ENCODE assay signal across 1 cellular context in the genomic region with DNA sequence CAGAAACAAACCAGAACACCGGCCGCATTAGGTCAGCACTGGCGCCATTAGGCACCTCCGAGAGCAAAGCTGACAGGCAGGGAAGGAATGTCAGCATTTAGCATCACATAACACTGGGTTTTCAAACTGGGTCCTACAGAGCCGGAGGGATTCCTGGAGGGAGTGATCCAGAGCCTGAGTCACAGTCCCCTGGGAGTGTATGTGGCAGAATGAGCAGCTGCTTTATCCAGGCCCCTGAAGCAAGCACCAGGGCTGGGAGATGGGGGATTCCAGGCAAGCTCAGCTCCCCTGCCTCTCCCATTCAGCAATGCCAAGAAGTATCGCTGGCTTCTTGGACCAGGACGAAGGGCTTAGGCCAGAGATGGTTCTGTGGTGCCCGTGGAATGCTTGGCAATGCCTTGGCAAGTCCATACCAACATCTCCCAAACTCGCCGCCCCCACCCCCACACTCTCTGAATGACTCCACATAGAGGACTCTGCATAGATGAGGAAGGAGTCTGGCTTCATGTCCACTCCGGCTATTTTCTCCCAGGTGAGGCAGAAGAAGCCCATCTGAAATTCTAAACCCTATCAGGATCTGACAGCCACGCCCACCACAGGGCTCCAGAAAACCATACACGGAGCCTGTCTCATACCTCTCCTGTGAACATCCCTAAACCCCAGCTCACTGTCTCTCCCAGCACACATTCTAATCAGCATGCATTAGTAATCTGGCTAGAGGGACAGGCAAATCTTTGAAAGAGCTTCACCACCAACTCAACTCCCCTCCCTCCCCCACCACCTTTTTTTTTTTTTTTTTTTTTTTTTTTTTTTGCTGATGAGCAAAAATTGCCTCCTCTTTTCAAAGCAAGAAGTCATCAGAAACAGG.
TF ChIP-seq lines count a peak whose summit lies in the region.

No MANE protein-coding gene starts in this region.

TF ChIP-seq in H1, 55 proteins besides CTCF, POLR2A, EP300 and RAD21:
- TF ChIP-seq POLR2AphosphoS5 (IDR thresholded peaks at IDR 0.05; ENCODE audit: low read depth, low read length) (no peak), KDM1A (IDR thresholded peaks at IDR 0.05; ENCODE audit: borderline replicate concordance, low read length) (no peak), SIN3A (conservative IDR thresholded peaks at IDR 0.05 in 1 of 2, IDR thresholded peaks at IDR 0.05 in 1 of 2; ENCODE audit: low read depth in 1 of 2, low read length in 2 of 2) (no peak; a peak in 1 of 4 replicates), MAFK (IDR thresholded peaks at IDR 0.05; ENCODE audit: low read depth, low read length) (no peak), NRF1 (IDR thresholded peaks at IDR 0.05; ENCODE audit: low read depth, low read length) (no peak), TEAD4 (IDR thresholded peaks at IDR 0.05; ENCODE audit: low read depth, low read length) (peak; percentile 67; the same call in 1 of the 2 replicates), HDAC2 (IDR thresholded peaks at IDR 0.05; ENCODE audit: borderline replicate concordance in 1 of 2, low read depth in 2 of 2, low read length in 2 of 2) (no peak), SIX5 (IDR thresholded peaks at IDR 0.05; ENCODE audit: low read depth, low read length) (no peak), BACH1 (IDR thresholded peaks at IDR 0.05; ENCODE audit: low read length) (no peak), YY1 (IDR thresholded peaks at IDR 0.05; ENCODE audit: low read depth, low read length) (peak; percentile 74; the same call in 1 of the 2 replicates), KDM4A (IDR thresholded peaks at IDR 0.05; ENCODE audit: low read depth, low read length, severe bottlenecking) (no peak)
- TF ChIP-seq, protein P1, sequence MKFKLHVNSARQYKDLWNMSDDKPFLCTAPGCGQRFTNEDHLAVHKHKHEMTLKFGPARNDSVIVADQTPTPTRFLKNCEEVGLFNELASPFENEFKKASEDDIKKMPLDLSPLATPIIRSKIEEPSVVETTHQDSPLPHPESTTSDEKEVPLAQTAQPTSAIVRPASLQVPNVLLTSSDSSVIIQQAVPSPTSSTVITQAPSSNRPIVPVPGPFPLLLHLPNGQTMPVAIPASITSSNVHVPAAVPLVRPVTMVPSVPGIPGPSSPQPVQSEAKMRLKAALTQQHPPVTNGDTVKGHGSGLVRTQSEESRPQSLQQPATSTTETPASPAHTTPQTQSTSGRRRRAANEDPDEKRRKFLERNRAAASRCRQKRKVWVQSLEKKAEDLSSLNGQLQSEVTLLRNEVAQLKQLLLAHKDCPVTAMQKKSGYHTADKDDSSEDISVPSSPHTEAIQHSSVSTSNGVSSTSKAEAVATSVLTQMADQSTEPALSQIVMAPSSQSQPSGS (IDR thresholded peaks at IDR 0.05; ENCODE audit: low read length): no peak
